Comparison of ENCODE assay signal across 20 cellular contexts in genomic region chr2:104026726-104027125, GRCh38.
DNase-seq lines count a peak whose midpoint lies in the region; TF ChIP-seq lines count a peak whose summit lies in the region.
"Had no signal": no experiment of that assay in that cellular context is flagged by ENCODE, and none has a peak within 500 bp of the region (broad histone marks: within the 10 kb centered on the region; RNA-seq: fewer than 3 reads in every experiment).

No MANE protein-coding gene starts in this region.

- DNase-seq in MG63 (peak; percentile 0), chondrocyte (ENCODE audit: low spot score) (peak; percentile 66), left kidney (ENCODE audit: low read depth, low spot score) (peak; percentile 18), renal cortical epithelial cell (ENCODE audit: low read depth) (peak; percentile 15), NCI-H146 (lab: John Stamatoyannopoulos, UW) (no peak), NCI-H187 treated with DMSO at 0.1 percent for 48 hours (lab: John Stamatoyannopoulos, UW) (no peak), A673 (ENCODE audit: low spot score) (no peak), AG08396 (ENCODE audit: low spot score) (no peak)
- DNase-seq: Caco-2; CD4-positive, CD25-positive, alpha-beta regulatory T cell; KBM-7; NCI-H1092 treated with DMSO at 0.1 percent for 48 hours; NCI-H1436 treated with DMSO at 0.1 percent for 48 hours; NCI-H2029 treated with DMSO at 0.1 percent for 48 hours; NCI-H226; NCI-H510A treated with DMSO at 0.1 percent for 48 hours; NCI-H748 treated with DMSO at 0.1 percent for 48 hours; SIG-M5 had no signal

- H3K27me3 ChIP-seq in MG63 (peaks cover 5% of the 10 kb centered on the region), A673 (replicated peaks; ENCODE audit: insufficient read depth, low read depth, low read length, poor library complexity) (peaks cover 19% of the 10 kb centered on the region)

- H3K4me3 ChIP-seq in MG63 (no peak overlapping the region), A673 (ENCODE audit: low read depth, low read length, poor library complexity, severe bottlenecking) (no peak overlapping the region)
- H3K4me3 ChIP-seq: A549 had no signal

- no peaks in the 10 kb centered on the region for H3K27me3 Mint-ChIP-seq in chondrocyte (ENCODE audit: low read depth)
- H3K27me3 Mint-ChIP-seq: CD4-positive, CD25-positive, alpha-beta regulatory T cell had no signal

- intact Hi-C loops in A673 (cut with micrococcal nuclease; ENCODE audit: unreplicated experiment): no loop called here

- H3K9me3 Mint-ChIP-seq in chondrocyte (ENCODE audit: low read depth): peaks cover 4% of the 10 kb centered on the region

- H3K4me1 ChIP-seq in A673 (ENCODE audit: insufficient read depth, low read length, poor library complexity, severe bottlenecking): no peaks in the 10 kb centered on the region
- H3K4me1 ChIP-seq: A549, Caco-2 had no signal

- POLR2A ChIA-PET in A673 (lab: Charles Lee; ENCODE audit: low non-redundant PET): no interaction called here

- H3K27ac Mint-ChIP-seq in chondrocyte (ENCODE audit: unreplicated experiment): no peak overlapping the region
- H3K27ac Mint-ChIP-seq: CD4-positive, CD25-positive, alpha-beta regulatory T cell had no signal

- no TSS peak for BruUV-seq in A673 (replicated peaks; lab: Mats Ljungman, UMichigan)

- TF ChIP-seq CTCF in chondrocyte (IDR thresholded peaks at IDR 0.05): no peak
- TF ChIP-seq CTCF in A673 (conservative IDR thresholded peaks at IDR 0.05; ENCODE audit: low read depth, low read length): no peak

- no peaks in the 10 kb centered on the region for H3K36me3 ChIP-seq in MG63
- H3K36me3 ChIP-seq in A673 (ENCODE audit: insufficient read depth, low read length, poor library complexity, severe bottlenecking): no peaks in the 10 kb centered on the region

- CTCF ChIA-PET in A673 (lab: Charles Lee): no interaction called here

- peak overlapping the region; percentile 61 for H3K4me3 Mint-ChIP-seq in chondrocyte (ENCODE audit: unreplicated experiment)
- H3K4me3 Mint-ChIP-seq: CD4-positive, CD25-positive, alpha-beta regulatory T cell had no signal

- H3K27ac ChIP-seq in A673 (ENCODE audit: low read depth, low read length, poor library complexity, severe bottlenecking): no peak overlapping the region
- H3K27ac ChIP-seq: A549, HL-60 had no signal

- H3K4me1 Mint-ChIP-seq in chondrocyte (ENCODE audit: low read depth): peaks cover 37% of the 10 kb centered on the region
- H3K4me1 Mint-ChIP-seq: CD4-positive, CD25-positive, alpha-beta regulatory T cell had no signal

- H3K36me3 Mint-ChIP-seq in chondrocyte (ENCODE audit: low read depth): no peaks in the 10 kb centered on the region
- H3K36me3 Mint-ChIP-seq: CD4-positive, CD25-positive, alpha-beta regulatory T cell had no signal

- H3K9me3 ChIP-seq in MG63 (no peaks in the 10 kb centered on the region), A673 (ENCODE audit: low read depth, low read length, poor library complexity, severe bottlenecking) (no peaks in the 10 kb centered on the region)
- H3K9me3 ChIP-seq: A549, Caco-2 had no signal

Comparison
In these comparisons a context has a peak if more than half of its experiments do, and no peak if none do; other contexts are left out.
1. DNase-seq: peak in MG63 (single experiment), chondrocyte (single experiment), left kidney (single experiment) and renal cortical epithelial cell (single experiment); none in NCI-H146 (single experiment), NCI-H187 treated with DMSO at 0.1 percent for 48 hours (single experiment), A673 (single experiment) and AG08396 (single experiment).